1 cellular context compared by ENCODE assay signal in the genomic region with DNA sequence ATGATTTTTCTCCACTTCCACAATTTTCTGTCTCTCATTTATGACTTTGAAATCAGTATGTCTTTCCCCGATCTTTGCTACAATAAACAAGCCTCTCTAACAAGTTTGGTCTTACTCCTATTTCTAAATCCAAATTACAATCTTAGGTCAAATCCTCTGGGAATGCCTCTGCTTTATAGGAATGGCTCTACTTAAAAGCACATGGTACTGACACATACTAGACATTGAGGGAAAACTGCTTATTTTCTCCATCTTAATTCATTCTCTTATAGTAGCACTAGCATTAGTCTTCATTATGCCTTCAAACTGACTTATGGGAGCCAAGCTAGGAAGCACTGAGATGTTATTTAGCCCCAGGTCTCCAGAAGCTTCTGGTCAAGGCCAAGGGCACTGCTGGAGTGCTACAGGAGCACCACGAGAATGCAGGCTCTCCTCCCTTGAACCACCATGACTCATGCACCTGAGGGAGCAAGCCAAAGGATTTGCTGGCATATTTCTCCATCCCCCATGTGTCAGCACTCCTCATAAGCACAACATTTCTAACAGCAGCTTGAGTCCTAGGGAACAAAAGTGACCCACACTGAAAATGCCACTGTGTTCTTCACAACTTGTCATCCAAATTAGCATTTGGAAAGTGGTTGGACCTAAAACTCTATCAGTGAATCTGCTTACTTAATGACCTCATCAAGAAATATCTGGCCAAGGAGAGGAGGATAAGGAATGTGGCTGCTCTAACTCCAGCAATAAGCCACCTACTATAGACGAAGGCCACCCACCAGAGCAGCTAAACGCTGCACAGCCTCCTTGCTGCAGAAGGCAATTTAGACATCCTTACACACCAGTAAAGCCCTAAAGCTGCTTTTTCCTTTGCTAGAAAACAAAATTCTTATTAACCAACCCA.
TF ChIP-seq lines count a peak whose summit lies in the region.

No MANE protein-coding gene starts in this region.

TF ChIP-seq in K562, 482 proteins besides CTCF, POLR2A, EP300 and RAD21 (continued from another document):
- TF ChIP-seq, protein P1, sequence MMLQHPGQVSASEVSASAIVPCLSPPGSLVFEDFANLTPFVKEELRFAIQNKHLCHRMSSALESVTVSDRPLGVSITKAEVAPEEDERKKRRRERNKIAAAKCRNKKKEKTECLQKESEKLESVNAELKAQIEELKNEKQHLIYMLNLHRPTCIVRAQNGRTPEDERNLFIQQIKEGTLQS (IDR thresholded peaks at IDR 0.05): peak; percentile 74
- TF ChIP-seq, protein P1 (CRISPR knock-in tag; conservative IDR thresholded peaks at IDR 0.05): no peak
- TF ChIP-seq MAFG (tag; conservative IDR thresholded peaks at IDR 0.05) (no peak; the same call in 1 of the 2 replicates), SIX5 (IDR thresholded peaks at IDR 0.05; ENCODE audit: borderline replicate concordance in 1 of 2, insufficient read depth in 1 of 2, low read depth in 1 of 2, low read length in 2 of 2) (no peak), FOXJ2 (tag; IDR thresholded peaks at IDR 0.05) (no peak), CTBP1 (IDR thresholded peaks at IDR 0.05; ENCODE audit: borderline replicate concordance) (peak; percentile 58), JUND (IDR thresholded peaks at IDR 0.05; ENCODE audit: borderline replicate concordance, low read depth, low read length) (peak; percentile 71), JUND (tag; IDR thresholded peaks at IDR 0.05; ENCODE audit: borderline replicate concordance, low read depth, low read length) (peak; percentile 84; the same call in 2 of the 3 replicates), ARID1B (IDR thresholded peaks at IDR 0.05) (no peak; the same call in 1 of the 2 replicates), NFE2 (IDR thresholded peaks at IDR 0.05; ENCODE audit: low read depth) (peak; percentile 47; the same call in 1 of the 2 replicates), RBM17 (IDR thresholded peaks at IDR 0.05; ENCODE audit: borderline replicate concordance, low read depth, low read length) (no peak), ZC3H4 (CRISPR knock-in tag; IDR thresholded peaks at IDR 0.05; ENCODE audit: borderline replicate concordance) (no peak), RUNX1 (IDR thresholded peaks at IDR 0.05; ENCODE audit: low read depth) (no peak), TEAD4 (IDR thresholded peaks at IDR 0.05; ENCODE audit: low read length) (no peak), TEAD4 (CRISPR knock-in tag; IDR thresholded peaks at IDR 0.05; ENCODE audit: borderline replicate concordance) (no peak), DPF2 (IDR thresholded peaks at IDR 0.05) (peak; percentile 33; the same call in 1 of the 2 replicates), C11orf30 (IDR thresholded peaks at IDR 0.05; ENCODE audit: low read depth) (peak; percentile 26; the same call in 1 of the 2 replicates), SP2 (IDR thresholded peaks at IDR 0.05; ENCODE audit: extremely low read depth, low read depth, low read length, poor library complexity, severe bottlenecking) (no peak), MEIS2 (IDR thresholded peaks at IDR 0.05; ENCODE audit: partially characterized antibody) (peak; percentile 16), ZNF785 (CRISPR knock-in tag; IDR thresholded peaks at IDR 0.05) (no peak), JUN (IDR thresholded peaks at IDR 0.05; ENCODE audit: borderline replicate concordance, low read depth, low read length) (peak; percentile 47; the same call in 1 of the 2 replicates), JUN (CRISPR knock-in tag; IDR thresholded peaks at IDR 0.05; ENCODE audit: borderline replicate concordance) (no peak), PHB (CRISPR knock-in tag; IDR thresholded peaks at IDR 0.05) (no peak), LCOR (CRISPR knock-in tag; IDR thresholded peaks at IDR 0.05) (no peak), MCM7 (IDR thresholded peaks at IDR 0.05) (no peak), POLR2AphosphoS5 (IDR thresholded peaks at IDR 0.05; ENCODE audit: control insufficient read depth, insufficient read depth, low read depth, low read length) (no peak)
- TF ChIP-seq, protein P2, sequence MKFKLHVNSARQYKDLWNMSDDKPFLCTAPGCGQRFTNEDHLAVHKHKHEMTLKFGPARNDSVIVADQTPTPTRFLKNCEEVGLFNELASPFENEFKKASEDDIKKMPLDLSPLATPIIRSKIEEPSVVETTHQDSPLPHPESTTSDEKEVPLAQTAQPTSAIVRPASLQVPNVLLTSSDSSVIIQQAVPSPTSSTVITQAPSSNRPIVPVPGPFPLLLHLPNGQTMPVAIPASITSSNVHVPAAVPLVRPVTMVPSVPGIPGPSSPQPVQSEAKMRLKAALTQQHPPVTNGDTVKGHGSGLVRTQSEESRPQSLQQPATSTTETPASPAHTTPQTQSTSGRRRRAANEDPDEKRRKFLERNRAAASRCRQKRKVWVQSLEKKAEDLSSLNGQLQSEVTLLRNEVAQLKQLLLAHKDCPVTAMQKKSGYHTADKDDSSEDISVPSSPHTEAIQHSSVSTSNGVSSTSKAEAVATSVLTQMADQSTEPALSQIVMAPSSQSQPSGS (CRISPR knock-in tag; IDR thresholded peaks at IDR 0.05): no peak
- TF ChIP-seq, protein P3, sequence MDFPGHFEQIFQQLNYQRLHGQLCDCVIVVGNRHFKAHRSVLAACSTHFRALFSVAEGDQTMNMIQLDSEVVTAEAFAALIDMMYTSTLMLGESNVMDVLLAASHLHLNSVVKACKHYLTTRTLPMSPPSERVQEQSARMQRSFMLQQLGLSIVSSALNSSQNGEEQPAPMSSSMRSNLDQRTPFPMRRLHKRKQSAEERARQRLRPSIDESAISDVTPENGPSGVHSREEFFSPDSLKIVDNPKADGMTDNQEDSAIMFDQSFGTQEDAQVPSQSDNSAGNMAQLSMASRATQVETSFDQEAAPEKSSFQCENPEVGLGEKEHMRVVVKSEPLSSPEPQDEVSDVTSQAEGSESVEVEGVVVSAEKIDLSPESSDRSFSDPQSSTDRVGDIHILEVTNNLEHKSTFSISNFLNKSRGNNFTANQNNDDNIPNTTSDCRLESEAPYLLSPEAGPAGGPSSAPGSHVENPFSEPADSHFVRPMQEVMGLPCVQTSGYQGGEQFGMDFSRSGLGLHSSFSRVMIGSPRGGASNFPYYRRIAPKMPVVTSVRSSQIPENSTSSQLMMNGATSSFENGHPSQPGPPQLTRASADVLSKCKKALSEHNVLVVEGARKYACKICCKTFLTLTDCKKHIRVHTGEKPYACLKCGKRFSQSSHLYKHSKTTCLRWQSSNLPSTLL (IDR thresholded peaks at IDR 0.05): no peak
- TF ChIP-seq, protein P4, sequence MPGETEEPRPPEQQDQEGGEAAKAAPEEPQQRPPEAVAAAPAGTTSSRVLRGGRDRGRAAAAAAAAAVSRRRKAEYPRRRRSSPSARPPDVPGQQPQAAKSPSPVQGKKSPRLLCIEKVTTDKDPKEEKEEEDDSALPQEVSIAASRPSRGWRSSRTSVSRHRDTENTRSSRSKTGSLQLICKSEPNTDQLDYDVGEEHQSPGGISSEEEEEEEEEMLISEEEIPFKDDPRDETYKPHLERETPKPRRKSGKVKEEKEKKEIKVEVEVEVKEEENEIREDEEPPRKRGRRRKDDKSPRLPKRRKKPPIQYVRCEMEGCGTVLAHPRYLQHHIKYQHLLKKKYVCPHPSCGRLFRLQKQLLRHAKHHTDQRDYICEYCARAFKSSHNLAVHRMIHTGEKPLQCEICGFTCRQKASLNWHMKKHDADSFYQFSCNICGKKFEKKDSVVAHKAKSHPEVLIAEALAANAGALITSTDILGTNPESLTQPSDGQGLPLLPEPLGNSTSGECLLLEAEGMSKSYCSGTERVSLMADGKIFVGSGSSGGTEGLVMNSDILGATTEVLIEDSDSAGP (CRISPR knock-in tag; IDR thresholded peaks at IDR 0.05): no peak
- TF ChIP-seq, protein P5, sequence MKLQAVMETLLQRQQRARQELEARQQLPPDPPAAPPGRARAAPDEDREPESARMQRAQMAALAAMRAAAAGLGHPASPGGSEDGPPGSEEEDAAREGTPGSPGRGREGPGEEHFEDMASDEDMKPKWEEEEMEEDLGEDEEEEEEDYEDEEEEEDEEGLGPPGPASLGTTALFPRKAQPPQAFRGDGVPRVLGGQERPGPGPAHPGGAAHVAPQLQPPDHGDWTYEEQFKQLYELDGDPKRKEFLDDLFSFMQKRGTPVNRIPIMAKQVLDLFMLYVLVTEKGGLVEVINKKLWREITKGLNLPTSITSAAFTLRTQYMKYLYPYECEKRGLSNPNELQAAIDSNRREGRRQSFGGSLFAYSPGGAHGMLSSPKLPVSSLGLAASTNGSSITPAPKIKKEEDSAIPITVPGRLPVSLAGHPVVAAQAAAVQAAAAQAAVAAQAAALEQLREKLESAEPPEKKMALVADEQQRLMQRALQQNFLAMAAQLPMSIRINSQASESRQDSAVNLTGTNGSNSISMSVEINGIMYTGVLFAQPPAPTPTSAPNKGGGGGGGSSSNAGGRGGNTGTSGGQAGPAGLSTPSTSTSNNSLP (IDR thresholded peaks at IDR 0.05; ENCODE audit: borderline replicate concordance, low read depth, low read length): no peak
- TF ChIP-seq, protein P6, sequence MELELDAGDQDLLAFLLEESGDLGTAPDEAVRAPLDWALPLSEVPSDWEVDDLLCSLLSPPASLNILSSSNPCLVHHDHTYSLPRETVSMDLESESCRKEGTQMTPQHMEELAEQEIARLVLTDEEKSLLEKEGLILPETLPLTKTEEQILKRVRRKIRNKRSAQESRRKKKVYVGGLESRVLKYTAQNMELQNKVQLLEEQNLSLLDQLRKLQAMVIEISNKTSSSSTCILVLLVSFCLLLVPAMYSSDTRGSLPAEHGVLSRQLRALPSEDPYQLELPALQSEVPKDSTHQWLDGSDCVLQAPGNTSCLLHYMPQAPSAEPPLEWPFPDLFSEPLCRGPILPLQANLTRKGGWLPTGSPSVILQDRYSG (tag; conservative IDR thresholded peaks at IDR 0.05; ENCODE audit: low read depth): no peak
